Comparison of ENCODE assay signal across 11 cellular contexts in the genomic region with DNA sequence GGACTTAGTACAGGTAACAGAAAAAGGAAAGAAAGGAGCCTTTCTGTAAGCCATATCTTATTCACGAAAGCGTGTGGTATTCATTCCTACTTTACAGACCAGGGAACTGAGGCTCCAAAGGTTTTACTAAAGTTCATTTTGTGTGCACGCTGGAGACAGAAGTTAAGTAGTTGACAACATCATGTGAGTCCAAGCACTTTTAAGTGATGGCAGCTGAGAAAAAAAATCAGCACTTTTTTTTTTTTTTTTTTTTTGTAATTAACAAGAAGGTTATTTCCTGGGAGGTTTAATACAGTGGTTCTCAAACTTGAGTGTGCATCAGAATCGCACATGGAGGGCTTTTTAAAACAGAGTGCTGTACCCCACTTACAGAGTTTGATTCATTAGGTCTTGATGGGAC. TPM values are rescaled to one million over a fixed set of nuclear protein-coding genes. Genes with fewer than 3 reads are reported as not detected.
DNase-seq lines count a peak whose midpoint lies in the region; ATAC-seq and TF ChIP-seq lines count a peak whose summit lies in the region.
"Had no signal": no experiment of that assay in that cellular context is flagged by ENCODE, and none has a peak within 500 bp of the region (broad histone marks: within the 10 kb centered on the region; RNA-seq: fewer than 3 reads in every experiment).

No MANE protein-coding gene starts in this region.

- peaks cover 33% of the 10 kb centered on the region for H3K36me3 Mint-ChIP-seq in T-helper 2 cell treated with Interferon-gamma antibody and Interleukin-4, amounts not matched to agents 5 μg/mL and 100 μg/mL, for 36 hours (ENCODE audit: low read depth)

- no peaks in the 10 kb centered on the region; the same call in 1 of the 2 replicates for H3K9me3 ChIP-seq in PC-9 (ENCODE audit: insufficient read depth, low read depth)
- H3K9me3 ChIP-seq in gastrocnemius medialis: no peaks in the 10 kb centered on the region
- H3K9me3 ChIP-seq in mucosa of descending colon: no peaks in the 10 kb centered on the region

- ATAC-seq in gastrocnemius medialis (no peak), mucosa of descending colon (no peak)

- peaks cover 5% of the 10 kb centered on the region; the same call in 1 of the 2 replicates for H3F3A ChIP-seq in PC-9 (ENCODE audit: insufficient read depth, low read depth)

- CTCF ChIA-PET in PC-9 (lab: Charles Lee): no interaction called here

- in situ Hi-C loops in gastrocnemius medialis (cut with MboI; ENCODE audit: low sequenced_read_pairs in 4 of 4): no loop called here

- peaks cover 80% of the 10 kb centered on the region for H3K79me2 ChIP-seq in PC-9 (ENCODE audit: low read depth)

- no peaks in the 10 kb centered on the region for H3K27me3 Mint-ChIP-seq in T-helper 2 cell treated with Interferon-gamma antibody and Interleukin-4, amounts not matched to agents 5 μg/mL and 100 μg/mL, for 36 hours (ENCODE audit: low read depth)

- H3K4me1 ChIP-seq in PC-9 (replicated peaks; ENCODE audit: insufficient read depth) (peaks cover 33% of the 10 kb centered on the region), gastrocnemius medialis (peaks cover 62 to 71% of the 10 kb centered on the region in 2 donors), mucosa of descending colon (ENCODE audit: low read depth) (peaks cover 23% of the 10 kb centered on the region)

- H3K9me2 ChIP-seq in PC-9 (ENCODE audit: insufficient read depth): no peaks in the 10 kb centered on the region

- peaks cover 4% of the 10 kb centered on the region; the same call in 1 of the 2 replicates for H4K20me1 ChIP-seq in PC-9 (ENCODE audit: insufficient read depth)

- H3K9me3 Mint-ChIP-seq in T-helper 2 cell treated with Interferon-gamma antibody and Interleukin-4, amounts not matched to agents 5 μg/mL and 100 μg/mL, for 36 hours: peaks cover 4% of the 10 kb centered on the region

- H3K36me3 ChIP-seq in PC-9 (ENCODE audit: low read depth) (no peaks in the 10 kb centered on the region), gastrocnemius medialis (no peaks in the 10 kb centered on the region), mucosa of descending colon (ENCODE audit: low read depth) (no peaks in the 10 kb centered on the region)

- H3K4me3 Mint-ChIP-seq in T-helper 2 cell treated with Interferon-gamma antibody and Interleukin-4, amounts not matched to agents 5 μg/mL and 100 μg/mL, for 36 hours: peak overlapping the region; percentile 91

- POLR2A ChIA-PET in PC-9 (lab: Charles Lee; ENCODE audit: unreplicated experiment): no interaction called here

- H3K27ac Mint-ChIP-seq in T-helper 2 cell treated with Interferon-gamma antibody and Interleukin-4, amounts not matched to agents 5 μg/mL and 100 μg/mL, for 36 hours: no peak overlapping the region

- no TSS peak for BruUV-seq in PC-9 (replicated peaks; lab: Mats Ljungman, UMichigan)

- no peaks in the 10 kb centered on the region for H3K27me3 ChIP-seq in PC-9 (ENCODE audit: insufficient read depth, low read depth)
- no peaks in the 10 kb centered on the region for H3K27me3 ChIP-seq in gastrocnemius medialis

- TF ChIP-seq CTCF in PC-9 (conservative IDR thresholded peaks at IDR 0.05): no peak
- no peak for TF ChIP-seq CTCF in epithelial cell of proximal tubule (conservative IDR thresholded peaks at IDR 0.05; ENCODE audit: low read depth, low read length)
- TF ChIP-seq CTCF in gastrocnemius medialis (IDR thresholded peaks at IDR 0.05 in 4 of 5, conservative IDR thresholded peaks at IDR 0.05 in 1 of 5): no peak
- no peak for TF ChIP-seq CTCF in mucosa of descending colon (IDR thresholded peaks at IDR 0.05)

- peak overlapping the region; percentile 84; the same call in 1 of the 2 replicates for H3K4me3 ChIP-seq in PC-9
- peak overlapping the region; percentile 85 for H3K4me3 ChIP-seq in epithelial cell of proximal tubule (ENCODE audit: low read depth, low read length)
- peak overlapping the region in 3 of 4 donors; percentile 77 to 86 (median 77) for H3K4me3 ChIP-seq in gastrocnemius medialis
- H3K4me3 ChIP-seq in mucosa of descending colon: no peak overlapping the region

- no peak for DNase-seq in T-helper 2 cell treated with Interferon-gamma antibody and Interleukin-4, amounts not matched to agents 5 μg/mL and 100 μg/mL, for 36 hours (ENCODE audit: low spot score)
- DNase-seq in T-helper 2 cell (no peak), PC-9 (no peak), epithelial cell of proximal tubule (ENCODE audit: low read depth) (no peak), gastrocnemius medialis (no peak), SW 1271 (lab: John Stamatoyannopoulos, UW) (no peak), mucosa of descending colon (no peak)
- DNase-seq in stimulated activated naive CD4-positive, alpha-beta T cell (lab: John Stamatoyannopoulos, UW): no peak
- DNase-seq: ACHN, activated gamma-delta T cell, RPMI8226 had no signal

- intact Hi-C loops in PC-9 (cut with micrococcal nuclease; ENCODE audit: unreplicated experiment): no loop called here
- intact Hi-C loops in gastrocnemius medialis (cut with DNase I; ENCODE audit: low total_unique reads): loop anchor here (5.0 kb wide), 4 partner anchors 73 to 1753 kb away; a partner anchor contains a TSS
- intact Hi-C loops in mucosa of descending colon (cut with DNase I, micrococcal nuclease): no loop called here

- peak overlapping the region; percentile 77 for H3K4me2 ChIP-seq in PC-9

- no peak overlapping the region for H3K27ac ChIP-seq in PC-9
- H3K27ac ChIP-seq in gastrocnemius medialis: peak overlapping the region; percentile 98 to 99 (median 98)

- H2AFZ ChIP-seq in PC-9: no peak overlapping the region

- peaks cover 36% of the 10 kb centered on the region for H3K4me1 Mint-ChIP-seq in T-helper 2 cell treated with Interferon-gamma antibody and Interleukin-4, amounts not matched to agents 5 μg/mL and 100 μg/mL, for 36 hours (ENCODE audit: low read depth)

- no peak for TF ChIP-seq POLR2A in gastrocnemius medialis (IDR thresholded peaks at IDR 0.05)

RNA-seq across cellular contexts. Expression of a gene that starts 2.0 kb away (rescaled TPM):
- 8.1 and 10.5 TPM in 2 replicates for total RNA-seq in PC-9 (2021)
- total RNA-seq in epithelial cell of proximal tubule: 21.4 and 24.9 TPM in 2 replicates
- 10 to 100 TPM; 15.7 to 21.6 (median 20.5) TPM for total RNA-seq in gastrocnemius medialis
- 10 to 100 TPM; 48.6 to 60.5 (median 55.2) TPM for total RNA-seq in mucosa of descending colon

RNA-seq across cellular contexts. Expression of a gene that starts 34.5 kb away (rescaled TPM):
- total RNA-seq in PC-9 (2021): not detected in 2 replicates
- total RNA-seq in epithelial cell of proximal tubule: 16.7 and 18.3 TPM in 2 replicates
- total RNA-seq in gastrocnemius medialis: 1 to 10 TPM in 3 of 4 donors, under 1 TPM in 1; 0.22 to 5.6 (median 2.2) TPM
- 10 to 100 TPM in 1 of 3 donors, 1 to 10 TPM in 2; 1.3 to 23.6 (median 3.6) TPM for total RNA-seq in mucosa of descending colon
